In genomic region chr14:96711559-96712267, GRCh38 we compare ENCODE assay signal across 23 cellular contexts.
DNase-seq lines count a peak whose midpoint lies in the region; ATAC-seq, FAIRE-seq and TF ChIP-seq lines count a peak whose summit lies in the region.
"Had no signal": no experiment of that assay in that cellular context is flagged by ENCODE, and none has a peak within 500 bp of the region (broad histone marks: within the 10 kb centered on the region; RNA-seq: fewer than 3 reads in every experiment).

No MANE protein-coding gene starts in this region.

- no peaks in the 10 kb centered on the region for H3F3A ChIP-seq in GM23338 (replicated peaks; ENCODE audit: low read depth)

- DNase-seq in ELF-1 (ENCODE audit: low read depth, low spot score) = peak; percentile 79
- DNase-seq in GM23338 (ENCODE audit: low spot score) = peak; percentile 46
- no peak for DNase-seq in H1 (ENCODE audit: low read depth in 1 of 2, low spot score in 2 of 2)
- DNase-seq in neuronal stem cell (ENCODE audit: low spot score) = no peak
- DNase-seq in RPMI8226 = no peak
- no peak for DNase-seq in activated CD4-positive, alpha-beta T cell treated with anti-CD3 and anti-CD28 coated beads, Interleukin-2, amount 50 U/mL, for 48 hours
- DNase-seq in NCI-H510A (lab: John Stamatoyannopoulos, UW) = no peak
- DNase-seq: ACHN; BE2C; C1 segment of cervical spinal cord; CD4-positive, CD25-positive, alpha-beta regulatory T cell; CD8-positive, alpha-beta memory T cell; COR-L47; DMS 273 treated with DMSO at 0.1 percent for 48 hours; DMS53; DND-41; EL; GOT3 had no signal

- TF ChIP-seq CTCF in GM23338 (conservative IDR thresholded peaks at IDR 0.05; ENCODE audit: low read depth in 2 of 2) (no peak), H1 (IDR thresholded peaks at IDR 0.05; ENCODE audit: control extremely low read depth in 1 of 3, insufficient read depth in 1 of 3, low read depth in 1 of 3, low read length in 3 of 3) (no peak)

- H3K4me2 ChIP-seq in GM23338 = no peak overlapping the region
- no peak overlapping the region for H3K4me2 ChIP-seq in H1 (ENCODE audit: insufficient read depth in 1 of 2, low read depth in 2 of 2, low read length in 2 of 2)
- no peak overlapping the region for H3K4me2 ChIP-seq in neuronal stem cell (ENCODE audit: insufficient read depth, low read length, poor library complexity, severe bottlenecking)

- H3K14ac ChIP-seq in H1 (ENCODE audit: insufficient read length) (no peak overlapping the region), neuronal stem cell (ENCODE audit: low read length) (no peak overlapping the region)

- no peak overlapping the region for H3K23ac ChIP-seq in H1 (ENCODE audit: insufficient read length)
- H3K23ac ChIP-seq in neuronal stem cell (ENCODE audit: low read depth, low read length, poor library complexity) = no peak overlapping the region

- no peak overlapping the region for H3K56ac ChIP-seq in H1 (replicated peaks; ENCODE audit: insufficient read length, low read depth, low read length)

- H3K23me2 ChIP-seq in H1 (ENCODE audit: low read depth, low read length) = 0 out of 2 replicates have a peak, but pooled peaks cover 3% of the 10 kb centered on the region

- peaks cover 7% of the 10 kb centered on the region; the same call in 2 of the 3 replicates for H3K4me1 Mint-ChIP-seq in GM23338
- H3K4me1 Mint-ChIP-seq: CD4-positive, CD25-positive, alpha-beta regulatory T cell; CD8-positive, alpha-beta memory T cell had no signal

- POLR2A ChIA-PET in H1 (lab: Charles Lee; ENCODE audit: partially characterized antibody) = no interaction called here

- H3K27ac Mint-ChIP-seq in GM23338 = no peak overlapping the region
- H3K27ac Mint-ChIP-seq: CD4-positive, CD25-positive, alpha-beta regulatory T cell; CD8-positive, alpha-beta memory T cell had no signal

- H3K79me2 ChIP-seq in GM23338 (replicated peaks; ENCODE audit: insufficient read depth) (no peaks in the 10 kb centered on the region), H1 (ENCODE audit: control insufficient read depth in 1 of 2, insufficient read depth in 2 of 2, low read length in 2 of 2) (no peaks in the 10 kb centered on the region)

- no peaks in the 10 kb centered on the region for H3K9me3 Mint-ChIP-seq in GM23338
- H3K9me3 Mint-ChIP-seq: CD4-positive, CD25-positive, alpha-beta regulatory T cell; CD8-positive, alpha-beta memory T cell had no signal

- H2AFZ ChIP-seq in GM23338 (peak overlapping the region; percentile 52; the same call in 1 of the 2 replicates), H1 (ENCODE audit: low read length) (peak overlapping the region; percentile 50; the same call in 1 of the 2 replicates), neuronal stem cell (ENCODE audit: low read length) (no peak overlapping the region)

- no peaks in the 10 kb centered on the region for H3K36me3 ChIP-seq in GM23338 (ENCODE audit: insufficient read depth)
- no peaks in the 10 kb centered on the region for H3K36me3 ChIP-seq in H1 (ENCODE audit: control insufficient read depth in 2 of 4, insufficient read depth in 4 of 4, low read length in 3 of 4)
- H3K36me3 ChIP-seq in neuronal stem cell (replicated peaks in 1 of 2; ENCODE audit: control insufficient read depth in 2 of 2, insufficient read depth in 2 of 2, low read length in 2 of 2) = no peaks in the 10 kb centered on the region
- H3K36me3 ChIP-seq: BE2C, HAP-1 had no signal

- H3K4me3 ChIP-seq in GM23338 (no peak overlapping the region), H1 (ENCODE audit: extremely low read depth in 1 of 4, insufficient read depth in 2 of 4, low read depth in 3 of 4, low read length in 4 of 4) (no peak overlapping the region), neuronal stem cell (ENCODE audit: low read length in 2 of 2) (no peak overlapping the region)
- H3K4me3 ChIP-seq: HAP-1 had no signal

- ATAC-seq in GM23338 = peak; percentile 71

- H3K27me3 Mint-ChIP-seq in GM23338 (ENCODE audit: insufficient read depth, low read depth, poor library complexity) = peaks cover 7% of the 10 kb centered on the region

- no peak for TF ChIP-seq POLR2A in H1 (IDR thresholded peaks at IDR 0.05; ENCODE audit: control extremely low read depth in 1 of 2, low read depth in 2 of 2, low read length in 2 of 2)

- H3K4me1 ChIP-seq in GM23338 (ENCODE audit: insufficient read depth) (no peaks in the 10 kb centered on the region; the same call in 1 of the 2 replicates), H1 (replicated peaks in 1 of 4; ENCODE audit: control insufficient read depth in 3 of 4, insufficient read depth in 4 of 4, low read length in 3 of 4) (no peaks in the 10 kb centered on the region), neuronal stem cell (ENCODE audit: control insufficient read depth in 2 of 2, insufficient read depth in 1 of 2, low read depth in 1 of 2, low read length in 2 of 2) (peaks cover 0 to 4% of the 10 kb centered on the region in 2 donors)
- H3K4me1 ChIP-seq: BE2C, HAP-1 had no signal

- no peaks in the 10 kb centered on the region for H3K9me3 ChIP-seq in H1 (ENCODE audit: insufficient read depth in 2 of 2, low read depth in 1 of 2, low read length in 1 of 2)
- H3K9me3 ChIP-seq in neuronal stem cell (replicated peaks in 1 of 2; ENCODE audit: control insufficient read depth in 2 of 2, insufficient read depth in 1 of 2, low read depth in 1 of 2, low read length in 2 of 2) = no peaks in the 10 kb centered on the region
- H3K9me3 ChIP-seq: BE2C, HAP-1 had no signal

- no peak overlapping the region for H4K91ac ChIP-seq in H1 (replicated peaks; ENCODE audit: insufficient read length, low read length)
- H4K91ac ChIP-seq in neuronal stem cell (ENCODE audit: low read depth, low read length, poor library complexity) = no peak overlapping the region

- CTCF ChIA-PET in H1 (lab: Charles Lee; ENCODE audit: partially characterized antibody) = interaction anchor here (0.6 to 2.2 kb wide), 4 partner anchors 27 to 1147 kb away, joined by 3 to 8 read pairs (median 4); no protein-coding TSS in a partner anchor

- H4K5ac ChIP-seq in H1 (ENCODE audit: insufficient read length, low read depth, low read length) = no peak overlapping the region

- no peak overlapping the region for H3K4me3 Mint-ChIP-seq in GM23338
- H3K4me3 Mint-ChIP-seq: CD4-positive, CD25-positive, alpha-beta regulatory T cell; CD8-positive, alpha-beta memory T cell had no signal

- TF ChIP-seq EP300 in H1 (IDR thresholded peaks at IDR 0.05; ENCODE audit: borderline replicate concordance in 1 of 2, low read depth in 2 of 2, low read length in 2 of 2) = no peak

- WGBS in H1 (ENCODE audit: extremely low coverage in 1 of 2, insufficient coverage in 1 of 2, insufficient read length in 1 of 2, insufficient replicate concordance in 2 of 2, low coverage in 1 of 2, low lambda C conversion rate in 2 of 2, missing lambda C conversion rate in 1 of 2), 2 experiments = 83% methylated on average over 13 of the region's 15 CpGs; no CpG with 5 or more reads in 1 of the 2 experiments
- WGBS in neuronal stem cell (ENCODE audit: extremely low coverage in 2 of 2, insufficient read length in 2 of 2, insufficient replicate concordance in 1 of 2), 2 donors = no CpG with 5 or more reads among the region's 15 CpGs

- H2BK120ac ChIP-seq in H1 (replicated peaks; ENCODE audit: low read depth, low read length) = no peak overlapping the region
- no peak overlapping the region for H2BK120ac ChIP-seq in neuronal stem cell (ENCODE audit: low read depth, low read length)

- H4K8ac ChIP-seq in H1 (ENCODE audit: extremely low read depth, insufficient read depth, low read length) = no peak overlapping the region
- H4K8ac ChIP-seq in neuronal stem cell (ENCODE audit: low read depth, low read length) = peak overlapping the region; percentile 9

- peak overlapping the region; percentile 71; the same call in 1 of the 2 replicates for H2BK5ac ChIP-seq in H1 (ENCODE audit: low read depth, low read length)
- H2BK5ac ChIP-seq in neuronal stem cell (ENCODE audit: low read length) = no peak overlapping the region

- no peak overlapping the region for H2AK5ac ChIP-seq in H1 (ENCODE audit: low read depth, low read length)
- H2AK5ac ChIP-seq in neuronal stem cell (ENCODE audit: low read depth, low read length) = no peak overlapping the region

- H3K4ac ChIP-seq in H1 (replicated peaks; ENCODE audit: insufficient read length, low read depth, low read length) = no peak overlapping the region
- H3K4ac ChIP-seq in neuronal stem cell (ENCODE audit: low read length) = no peak overlapping the region

- H3K18ac ChIP-seq in H1 (ENCODE audit: extremely low read depth, low read length) = no peak overlapping the region
- H3K18ac ChIP-seq in neuronal stem cell (ENCODE audit: low read length) = peak overlapping the region; percentile 56

- H2BK15ac ChIP-seq in H1 (ENCODE audit: low read length) = no peak overlapping the region
- no peak overlapping the region for H2BK15ac ChIP-seq in neuronal stem cell (ENCODE audit: low read length)

- H2BK12ac ChIP-seq in H1 (ENCODE audit: low read depth, low read length) (no peak overlapping the region), neuronal stem cell (ENCODE audit: low read length) (peak overlapping the region; percentile 66)

- H2BK20ac ChIP-seq in H1 (ENCODE audit: low read length) = peak overlapping the region; percentile 72; the same call in 1 of the 2 replicates

- H3K9ac ChIP-seq in H1 (replicated peaks in 1 of 4; ENCODE audit: extremely low read depth in 1 of 4, low read depth in 3 of 4, low read length in 3 of 4) (no peak overlapping the region), neuronal stem cell (ENCODE audit: low read depth, low read length, poor library complexity) (no peak overlapping the region)

- H3K27me3 ChIP-seq in GM23338 (ENCODE audit: insufficient read depth) = no peaks in the 10 kb centered on the region
- no peaks in the 10 kb centered on the region for H3K27me3 ChIP-seq in H1 (replicated peaks in 1 of 4; ENCODE audit: control insufficient read depth in 3 of 4, extremely low read depth in 1 of 4, insufficient read depth in 3 of 4, low read length in 3 of 4)
- H3K27me3 ChIP-seq in neuronal stem cell (ENCODE audit: control insufficient read depth in 3 of 3, insufficient read depth in 3 of 3, low read depth in 1 of 3, low read length in 3 of 3) = peaks cover 0 to 21% (median 3%) of the 10 kb centered on the region in 3 experiments
- H3K27me3 ChIP-seq: BE2C had no signal

- no peak overlapping the region for H3K27ac ChIP-seq in GM23338 (ENCODE audit: low read depth)
- H3K27ac ChIP-seq in H1 (ENCODE audit: low read depth, low read length) = no peak overlapping the region
- no peak overlapping the region for H3K27ac ChIP-seq in neuronal stem cell (replicated peaks; ENCODE audit: low read length)

- no peaks in the 10 kb centered on the region for H3K79me1 ChIP-seq in H1 (ENCODE audit: low read depth, low read length)
- no peaks in the 10 kb centered on the region for H3K79me1 ChIP-seq in neuronal stem cell (ENCODE audit: low read depth, low read length)

- TF ChIP-seq RAD21 in H1 (IDR thresholded peaks at IDR 0.05 in 1 of 2, conservative IDR thresholded peaks at IDR 0.05 in 1 of 2; ENCODE audit: low read depth in 2 of 2, low read length in 2 of 2) = no peak

- H3K36me3 Mint-ChIP-seq in GM23338 (ENCODE audit: low read depth) = no peaks in the 10 kb centered on the region
- H3K36me3 Mint-ChIP-seq: CD4-positive, CD25-positive, alpha-beta regulatory T cell; CD8-positive, alpha-beta memory T cell had no signal

- no peaks in the 10 kb centered on the region for H3K9me2 ChIP-seq in GM23338 (ENCODE audit: insufficient read depth)

- H4K20me1 ChIP-seq in GM23338 (replicated peaks; ENCODE audit: insufficient read depth) (no peaks in the 10 kb centered on the region), H1 (replicated peaks in 1 of 2; ENCODE audit: control insufficient read depth in 1 of 2, insufficient read depth in 2 of 2, low read length in 2 of 2) (peaks cover 2 to 3% of the 10 kb centered on the region in 2 experiments)

- FAIRE-seq in H1 (lab: Jason Lieb, UNC) = no peak
- FAIRE-seq: A204.1, G401.6, GM12891, GM19239 had no signal

Comparison
In these comparisons a context has a peak if more than half of its experiments do, and no peak if none do; other contexts are left out.
1. DNase-seq: peak in ELF-1 (single experiment) and GM23338 (single experiment); none in H1 (0 of 2), neuronal stem cell (single experiment), RPMI8226 (single experiment), activated CD4-positive, alpha-beta T cell treated with anti-CD3 and anti-CD28 coated beads, Interleukin-2, amount 50 U/mL, for 48 hours (0 of 2) and NCI-H510A (single experiment).